ENCODE assay signal across 18 cellular contexts in genomic region chr10:92068900-92069299, GRCh38.
DNase-seq lines count a peak whose midpoint lies in the region; TF ChIP-seq lines count a peak whose summit lies in the region.
"Had no signal": no experiment of that assay in that cellular context is flagged by ENCODE, and none has a peak within 500 bp of the region (broad histone marks: within the 10 kb centered on the region; RNA-seq: fewer than 3 reads in every experiment).

No MANE protein-coding gene starts in this region.

- H3K36me3 ChIP-seq in endodermal cell (ENCODE audit: control insufficient read depth, insufficient read depth, low read length) = no peaks in the 10 kb centered on the region

- WGBS in endodermal cell (ENCODE audit: insufficient coverage in 1 of 2, insufficient read length in 1 of 2), 2 experiments = 88% methylated on average over 1 of the region's 1 CpG; no CpG with 5 or more reads in 1 of the 2 experiments

- no peaks in the 10 kb centered on the region for H3K36me3 Mint-ChIP-seq in endodermal cell (ENCODE audit: low read depth)
- H3K36me3 Mint-ChIP-seq: CD8-positive, alpha-beta T cell had no signal

- no peak overlapping the region for H3K27ac ChIP-seq in endodermal cell (ENCODE audit: low read depth, low read length)
- H3K27ac ChIP-seq in substantia nigra (ENCODE audit: low read depth, low read length, poor library complexity, severe bottlenecking) = no peak overlapping the region
- H3K27ac ChIP-seq: BLaER1 treated with 17β-estradiol and CSF1 and Interleukin-3, amounts not matched to agents 10 nM and 100 nM had no signal

- peaks cover 11% of the 10 kb centered on the region for H3K4me1 Mint-ChIP-seq in endodermal cell
- H3K4me1 Mint-ChIP-seq: H9 had no signal

- no peak overlapping the region for H3K9ac ChIP-seq in endodermal cell (ENCODE audit: extremely low read depth, low read length, poor library complexity, severe bottlenecking)
- H3K9ac ChIP-seq: BLaER1 treated with 17β-estradiol and CSF1 and Interleukin-3, amounts not matched to agents 10 nM and 100 nM had no signal

- DNase-seq in EH (ENCODE audit: low read depth) = peak; percentile 59
- DNase-seq in HT1080 (ENCODE audit: low read depth) = peak; percentile 59
- peak; percentile 37 for DNase-seq in astrocyte of the spinal cord (ENCODE audit: low read depth, low spot score)
- DNase-seq in iris pigment epithelial cell (ENCODE audit: low read depth) = peak; percentile 68
- no peak for DNase-seq in endodermal cell
- no peak for DNase-seq in NCI-H187 (lab: John Stamatoyannopoulos, UW)
- DNase-seq in ACHN = no peak
- DNase-seq in substantia nigra (lab: John Stamatoyannopoulos, UW) = no peak
- DNase-seq: CD8-positive, alpha-beta T cell; H9; Kasumi-1; NCI-H1092 treated with DMSO at 0.1 percent for 48 hours; NCI-H146; NCI-H2081; NCI-H2171 treated with DMSO at 0.1 percent for 48 hours; NK-92 treated with Interleukin-12 subunit alpha and Interleukin-12 subunit beta, amount 100 ng/mL, for 24 hours; Right ventricle myocardium superior had no signal

- TF ChIP-seq CTCF in astrocyte of the spinal cord (IDR thresholded peaks at IDR 0.05; ENCODE audit: low read depth, low read length) (no peak), endodermal cell (conservative IDR thresholded peaks at IDR 0.05) (no peak)

- H3K4me3 ChIP-seq in astrocyte of the spinal cord (ENCODE audit: low read depth, low read length) = no peak overlapping the region
- H3K4me3 ChIP-seq in endodermal cell (ENCODE audit: low read length) = no peak overlapping the region
- H3K4me3 ChIP-seq: BLaER1 treated with 17β-estradiol and CSF1 and Interleukin-3, amounts not matched to agents 10 nM and 100 nM had no signal

- no peaks in the 10 kb centered on the region for H3K27me3 ChIP-seq in endodermal cell (ENCODE audit: control insufficient read depth, insufficient read depth, low read length, poor library complexity, severe bottlenecking)
- H3K27me3 ChIP-seq: BLaER1 treated with 17β-estradiol and CSF1 and Interleukin-3, amounts not matched to agents 10 nM and 100 nM had no signal

- H3K27ac Mint-ChIP-seq in endodermal cell = no peak overlapping the region
- H3K27ac Mint-ChIP-seq: CD8-positive, alpha-beta T cell; H9 had no signal

- in situ Hi-C loops in astrocyte of the spinal cord (cut with HindIII; ENCODE audit: low sequenced_read_pairs) (no loop called here), ACHN (cut with HindIII; ENCODE audit: low pct_ligation_motif_present, low pct_unique_long_range_greater_than_20kb, low sequenced_read_pairs) (no loop called here)

- H3K27me3 Mint-ChIP-seq in endodermal cell (ENCODE audit: insufficient read depth) = no peaks in the 10 kb centered on the region

- no peaks in the 10 kb centered on the region for H3K9me3 Mint-ChIP-seq in endodermal cell
- H3K9me3 Mint-ChIP-seq: CD8-positive, alpha-beta T cell; H9 had no signal

- peaks cover 8% of the 10 kb centered on the region for H3K4me1 ChIP-seq in endodermal cell (ENCODE audit: control insufficient read depth, insufficient read depth, low read length)
- H3K4me1 ChIP-seq: BLaER1 treated with 17β-estradiol and CSF1 and Interleukin-3, amounts not matched to agents 10 nM and 100 nM had no signal

- H3K4me3 Mint-ChIP-seq in endodermal cell = no peak overlapping the region
- H3K4me3 Mint-ChIP-seq: CD8-positive, alpha-beta T cell; H9 had no signal

- H3K9me3 ChIP-seq in endodermal cell (ENCODE audit: control insufficient read depth, low read length) = no peaks in the 10 kb centered on the region
- H3K9me3 ChIP-seq: BLaER1 treated with 17β-estradiol and CSF1 and Interleukin-3, amounts not matched to agents 10 nM and 100 nM had no signal

Comparison
In these comparisons a context has a peak if more than half of its experiments do, and no peak if none do; other contexts are left out.
1. DNase-seq: peak in EH (single experiment), HT1080 (single experiment), astrocyte of the spinal cord (single experiment) and iris pigment epithelial cell (single experiment); none in endodermal cell (single experiment), NCI-H187 (0 of 2), ACHN (single experiment) and substantia nigra (0 of 49).